26 cellular contexts compared by ENCODE assay signal in the genomic region with DNA sequence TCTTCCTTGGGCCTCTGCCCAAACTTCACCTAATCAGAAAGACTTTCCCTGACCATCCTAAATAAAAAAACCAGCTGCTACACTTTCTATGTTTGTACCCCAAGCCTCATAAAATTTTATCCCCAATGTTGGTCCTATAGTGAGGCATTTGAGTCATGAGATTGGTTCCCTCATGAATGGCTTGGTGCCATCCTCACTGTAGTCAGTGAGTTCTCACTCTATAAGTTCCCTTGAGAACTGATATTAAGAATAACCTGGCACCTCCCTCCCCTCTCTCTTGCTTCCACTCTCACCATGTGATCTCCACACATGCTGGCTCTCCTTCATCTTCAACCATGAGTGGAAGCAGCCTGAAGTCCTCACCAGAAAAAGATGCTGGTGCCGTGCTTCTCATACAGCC.
"Had no signal": no experiment of that assay in that cellular context is flagged by ENCODE, and none has a peak within 500 bp of the region (broad histone marks: within the 10 kb centered on the region; RNA-seq: fewer than 3 reads in every experiment).

No MANE protein-coding gene starts in this region.

- H3K4me2 ChIP-seq: neural progenitor cell had no signal

- H3K4me1 ChIP-seq: ascending aorta, gastroesophageal sphincter, neural progenitor cell, spleen, suprapubic skin, tibial artery, upper lobe of right lung had no signal

- H3K4me3 ChIP-seq: ascending aorta, coronary artery, dorsolateral prefrontal cortex, gastroesophageal sphincter, neural progenitor cell, spleen, suprapubic skin, tibial artery, upper lobe of right lung had no signal

- H3K9me3 ChIP-seq: suprapubic skin, tibial artery, upper lobe of right lung had no signal

- H3K36me3 ChIP-seq: ascending aorta, gastroesophageal sphincter, neural progenitor cell, spleen, suprapubic skin, tibial artery, upper lobe of right lung had no signal

- H3K27ac ChIP-seq: ascending aorta, coronary artery, dorsolateral prefrontal cortex, gastroesophageal sphincter, neural progenitor cell, spleen, suprapubic skin, tibial artery, upper lobe of right lung had no signal

- H3K9ac ChIP-seq: neural progenitor cell had no signal

- H3K27me3 ChIP-seq: ascending aorta, gastroesophageal sphincter, neural progenitor cell, spleen, suprapubic skin, tibial artery, upper lobe of right lung had no signal

- FAIRE-seq: endothelial cell of umbilical vein, TTC549 had no signal

- H2AFZ ChIP-seq: neural progenitor cell had no signal

- ATAC-seq: effector memory CD8-positive, alpha-beta T cell; gastroesophageal sphincter; natural killer cell; right cardiac atrium; upper lobe of right lung had no signal

- DNase-seq: activated CD4-positive, alpha-beta memory T cell treated with anti-CD3 and anti-CD28 coated beads for 36 hours; activated CD4-positive, alpha-beta T cell treated with anti-CD3 and anti-CD28 coated beads, Interleukin-2, amount 10 ng/mL, durations not matched to agents 24 days and 14 days; activated CD4-positive, CD25-positive, alpha-beta regulatory T cell treated with anti-CD3 and anti-CD28 coated beads, Interleukin-2, amount 50 U/mL, for 72 hours; activated CD8-positive, alpha-beta memory T cell treated with anti-CD3 and anti-CD28 coated beads, Interleukin-2, amount 50 U/mL, for 4 hours; activated effector memory CD4-positive, alpha-beta T cell treated with anti-CD3 and anti-CD28 coated beads, Interleukin-2, amount 50 U/mL, for 16 hours; activated naive CD4-positive, alpha-beta T cell treated with anti-CD3 and anti-CD28 coated beads, Interleukin-2, amount 10 ng/mL, durations not matched to agents 7 days and 5 days; activated naive CD8-positive, alpha-beta T cell treated with anti-CD3 and anti-CD28 coated beads, Interleukin-2, amount 10 ng/mL, durations not matched to agents 7 days and 5 days; activated T-cell treated with anti-CD3 and anti-CD28 coated beads, Interleukin-2, amount 50 U/mL, for 1 hour; dorsolateral prefrontal cortex; effector memory CD8-positive, alpha-beta T cell; immature natural killer cell; natural killer cell; occipital lobe; right cardiac atrium; spleen; stimulated activated naive CD4-positive, alpha-beta T cell; T-helper 9 cell; tibial artery; upper lobe of right lung had no signal
